8 cellular contexts compared by ENCODE assay signal in the genomic region with DNA sequence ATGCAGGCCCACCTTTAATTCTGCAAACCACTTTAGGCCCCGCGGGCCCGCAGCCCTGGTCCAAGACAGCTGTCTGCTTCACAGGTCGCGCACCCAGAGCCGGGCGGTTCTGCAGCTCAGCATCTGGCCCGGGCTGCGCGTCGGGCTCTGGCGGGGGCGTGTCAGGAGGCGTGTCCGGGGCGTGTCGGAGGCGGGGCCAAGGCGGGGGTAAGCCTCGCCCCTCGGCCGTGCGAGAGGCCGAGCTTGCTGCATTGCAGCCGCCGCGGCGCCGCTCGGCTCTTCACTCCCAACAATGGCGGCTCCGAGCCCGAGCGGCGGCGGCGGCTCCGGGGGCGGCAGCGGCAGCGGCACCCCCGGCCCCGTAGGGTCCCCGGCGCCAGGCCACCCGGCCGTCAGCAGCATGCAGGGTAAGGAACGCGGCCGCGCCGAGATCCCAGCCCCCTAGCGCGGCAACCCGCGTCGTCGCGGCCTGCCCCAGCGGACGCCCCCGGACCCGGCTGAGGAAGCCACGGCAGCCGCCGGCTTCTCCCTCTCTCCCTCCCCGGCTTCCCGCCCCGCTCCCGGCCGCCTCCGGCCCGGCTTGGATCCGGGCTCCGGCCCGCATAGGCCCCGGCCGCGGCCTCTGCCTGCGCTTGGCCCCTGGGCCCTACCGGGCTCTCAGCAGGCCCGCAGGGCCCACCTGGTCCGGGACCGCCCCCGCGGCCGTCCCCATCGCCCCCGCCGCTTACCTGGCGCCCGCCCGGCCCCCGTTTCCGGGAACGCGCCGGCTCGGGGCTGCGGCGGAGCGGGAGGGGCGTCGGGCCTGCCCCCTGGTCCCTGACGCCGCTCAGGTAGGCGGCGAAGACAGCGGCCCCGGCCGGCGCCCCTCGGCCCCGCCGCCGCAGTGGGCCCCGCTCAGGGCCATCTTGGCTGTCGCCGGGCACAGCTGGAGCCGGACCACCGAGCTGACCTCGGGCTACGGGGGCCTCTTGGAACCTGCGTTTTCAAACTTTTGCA. TPM values are rescaled to one million over a fixed set of nuclear protein-coding genes. Genes with fewer than 3 reads are reported as not detected.
A peak's percentile ranks its signal among the peaks of the same experiment; 100 is the strongest.
DNase-seq lines count a peak whose midpoint lies in the region; ATAC-seq and TF ChIP-seq lines count a peak whose summit lies in the region.

TSS of gene MAP2K4 (plus strand) at position 283 of the 996 bp plus-strand sequence. CDS start at position 293, 10 bp downstream.

- H3K4me3 Mint-ChIP-seq in T-helper 2 cell treated with Interferon-gamma antibody and Interleukin-4, amounts not matched to agents 5 μg/mL and 100 μg/mL, for 36 hours: peak within 1 kb of the TSS; percentile 77

- ATAC-seq in HG02759 (IDR thresholded peaks at IDR 0.05; ENCODE audit: unreplicated experiment) (peak; percentile 95), aorta (ENCODE audit: low FRiP score) (peak; percentile 100)

- no peaks in the 10 kb centered on the region for H3K36me3 ChIP-seq in ascending aorta
- H3K36me3 ChIP-seq in aorta (ENCODE audit: control insufficient read depth in 1 of 2, insufficient read depth in 2 of 2, low read length in 1 of 2): no peaks in the 10 kb centered on the region

- no peak for TF ChIP-seq CTCF in ascending aorta (IDR thresholded peaks at IDR 0.05)

- H3K36me3 Mint-ChIP-seq in T-helper 2 cell treated with Interferon-gamma antibody and Interleukin-4, amounts not matched to agents 5 μg/mL and 100 μg/mL, for 36 hours (ENCODE audit: low read depth): no peaks in the 10 kb centered on the region

- no peaks in the 10 kb centered on the region for H3K9me3 ChIP-seq in ascending aorta
- no peaks in the 10 kb centered on the region for H3K9me3 ChIP-seq in aorta (ENCODE audit: control insufficient read depth, low read length)

- H3K27me3 Mint-ChIP-seq in T-helper 2 cell treated with Interferon-gamma antibody and Interleukin-4, amounts not matched to agents 5 μg/mL and 100 μg/mL, for 36 hours (ENCODE audit: low read depth): peaks cover 10% of the 10 kb centered on the region

- intact Hi-C loops in ascending aorta (cut with DNase I) (loop anchor here (1.0 to 10.0 kb wide), 3 partner anchors 24 to 994 kb away; partner anchors contain the start of genes ELAC2 and ZNF18), aorta (cut with DNase I) (no loop called here)

- TF ChIP-seq POLR2A in GM15510 (IDR thresholded peaks at IDR 0.05; ENCODE audit: borderline replicate concordance, extremely low read depth, insufficient read length): peak; percentile 94

- H3K9me3 Mint-ChIP-seq in T-helper 2 cell treated with Interferon-gamma antibody and Interleukin-4, amounts not matched to agents 5 μg/mL and 100 μg/mL, for 36 hours: no peaks in the 10 kb centered on the region

- peaks cover 31% of the 10 kb centered on the region for H3K4me1 Mint-ChIP-seq in T-helper 2 cell treated with Interferon-gamma antibody and Interleukin-4, amounts not matched to agents 5 μg/mL and 100 μg/mL, for 36 hours (ENCODE audit: low read depth)

- DNase-seq in NCI-H146 (lab: John Stamatoyannopoulos, UW) (peak; percentile 86), ascending aorta (ENCODE audit: low spot score in 2 of 2) (peak; percentile 58 to 94), hepatic stellate cell (ENCODE audit: low spot score) (peak; percentile 90), renal cortical epithelial cell (ENCODE audit: low read depth) (peak; percentile 44), aorta (peak; percentile 95 to 98)
- DNase-seq in T-helper 2 cell treated with Interferon-gamma antibody and Interleukin-4, amounts not matched to agents 5 μg/mL and 100 μg/mL, for 36 hours (ENCODE audit: low spot score): peak; percentile 91

- peak within 1 kb of the TSS; percentile 81 to 87 for H3K27ac ChIP-seq in ascending aorta
- H3K27ac ChIP-seq in aorta (ENCODE audit: low read depth in 1 of 2, low read length in 2 of 2): peak within 1 kb of the TSS; percentile 80

- WGBS in aorta, 2 donors: 0 to 1% methylated on average over 57 to 124 of the region's 124 CpGs

- peaks cover 10 to 19% of the 10 kb centered on the region in 2 donors for H3K4me1 ChIP-seq in ascending aorta
- H3K4me1 ChIP-seq in aorta (ENCODE audit: control insufficient read depth in 1 of 2, insufficient read depth in 2 of 2, low read length in 2 of 2): peaks cover 2 to 6% of the 10 kb centered on the region in 2 donors

- H3K27ac Mint-ChIP-seq in T-helper 2 cell treated with Interferon-gamma antibody and Interleukin-4, amounts not matched to agents 5 μg/mL and 100 μg/mL, for 36 hours: peak within 1 kb of the TSS; percentile 49

- H3K4me3 ChIP-seq in ascending aorta (peak within 1 kb of the TSS; percentile 90 to 99), aorta (ENCODE audit: low read length in 2 of 2) (peak within 1 kb of the TSS; percentile 78 to 100)

- H3K27me3 ChIP-seq in ascending aorta (no peaks in the 10 kb centered on the region), aorta (ENCODE audit: control insufficient read depth in 1 of 2, insufficient read depth in 2 of 2, low read length in 1 of 2) (no peaks in the 10 kb centered on the region)

RNA-seq across cellular contexts. Expression of gene MAP2K4, which starts in this region (rescaled TPM):
- total RNA-seq in ascending aorta: 54.5 TPM
- 46.7 and 50.2 TPM in 2 replicates for total RNA-seq in renal cortical epithelial cell
- total RNA-seq in aorta: 10 to 100 TPM; 34.3 to 39.3 TPM
- polyA plus RNA-seq in aorta: 10 to 100 TPM in 1 of 2 donors, 1 to 10 TPM in 1; 9.3 to 13.4 TPM

Comparison
In these comparisons a context has a peak if more than half of its experiments do, and no peak if none do; other contexts are left out.
1. Peak in every context shown above with its lines: DNase-seq, ATAC-seq, H3K4me3 ChIP-seq and H3K27ac ChIP-seq.
2. DNase-seq: peak in every context shown above with its lines; median percentile 96 in aorta; 91 in T-helper 2 cell treated with Interferon-gamma antibody and Interleukin-4, amounts not matched to agents 5 μg/mL and 100 μg/mL, for 36 hours; 90 in hepatic stellate cell; 86 in NCI-H146; 76 in ascending aorta; 44 in renal cortical epithelial cell.